ENCODE assay signal across 1 cellular context in the genomic region with DNA sequence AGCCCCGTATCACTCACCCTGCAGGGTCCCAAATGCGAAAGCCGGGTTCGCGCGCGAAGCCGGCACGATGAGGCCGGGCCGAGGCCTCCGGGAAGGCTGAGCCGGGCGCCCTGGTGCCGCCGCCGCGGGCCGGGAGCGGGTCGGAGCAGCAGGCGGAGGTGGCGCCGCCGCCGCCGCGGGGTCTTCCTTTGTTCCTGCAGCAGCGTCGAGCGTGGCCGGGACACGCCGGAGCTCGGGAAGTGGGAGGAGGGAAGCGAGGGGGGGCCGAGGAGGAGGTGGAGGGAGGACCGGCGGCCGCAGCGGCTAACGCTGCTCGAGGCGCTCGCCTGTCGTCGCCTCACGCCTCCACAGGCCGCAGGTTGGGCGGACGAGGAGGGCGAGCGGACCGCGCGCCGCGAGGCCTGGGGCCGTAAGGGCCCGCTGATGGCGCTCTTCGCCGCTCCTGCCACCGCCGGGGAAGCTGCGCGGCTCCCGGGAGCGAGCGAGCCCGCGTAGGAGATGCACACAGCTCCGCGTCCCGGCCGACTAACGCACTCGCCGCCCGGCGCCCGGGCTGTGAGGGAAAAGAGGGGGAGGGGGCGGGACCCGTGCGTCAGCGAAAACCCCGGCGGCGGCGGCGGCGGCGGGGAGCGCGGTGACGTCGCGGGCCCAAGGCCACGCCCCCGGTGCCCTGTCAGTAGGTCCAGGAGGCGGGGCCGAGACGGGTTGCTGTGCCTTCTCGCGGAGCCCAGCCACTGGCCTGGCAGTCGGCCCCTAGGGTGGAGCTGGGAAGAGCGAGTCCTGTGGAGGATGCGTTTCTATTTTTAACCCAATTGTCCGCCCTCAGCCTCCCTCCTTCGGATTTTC.
TF ChIP-seq lines count a peak whose summit lies in the region.

A gene with protein sequence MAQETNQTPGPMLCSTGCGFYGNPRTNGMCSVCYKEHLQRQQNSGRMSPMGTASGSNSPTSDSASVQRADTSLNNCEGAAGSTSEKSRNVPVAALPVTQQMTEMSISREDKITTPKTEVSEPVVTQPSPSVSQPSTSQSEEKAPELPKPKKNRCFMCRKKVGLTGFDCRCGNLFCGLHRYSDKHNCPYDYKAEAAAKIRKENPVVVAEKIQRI (minus strand): TSS at position 530 of the 846 bp plus-strand sequence. CDS start 4,430 bp downstream, outside the sequence.

TF ChIP-seq in K562, 482 proteins besides CTCF, POLR2A, EP300 and RAD21 (continued from another document and continues in another):
- TF ChIP-seq, protein P1, sequence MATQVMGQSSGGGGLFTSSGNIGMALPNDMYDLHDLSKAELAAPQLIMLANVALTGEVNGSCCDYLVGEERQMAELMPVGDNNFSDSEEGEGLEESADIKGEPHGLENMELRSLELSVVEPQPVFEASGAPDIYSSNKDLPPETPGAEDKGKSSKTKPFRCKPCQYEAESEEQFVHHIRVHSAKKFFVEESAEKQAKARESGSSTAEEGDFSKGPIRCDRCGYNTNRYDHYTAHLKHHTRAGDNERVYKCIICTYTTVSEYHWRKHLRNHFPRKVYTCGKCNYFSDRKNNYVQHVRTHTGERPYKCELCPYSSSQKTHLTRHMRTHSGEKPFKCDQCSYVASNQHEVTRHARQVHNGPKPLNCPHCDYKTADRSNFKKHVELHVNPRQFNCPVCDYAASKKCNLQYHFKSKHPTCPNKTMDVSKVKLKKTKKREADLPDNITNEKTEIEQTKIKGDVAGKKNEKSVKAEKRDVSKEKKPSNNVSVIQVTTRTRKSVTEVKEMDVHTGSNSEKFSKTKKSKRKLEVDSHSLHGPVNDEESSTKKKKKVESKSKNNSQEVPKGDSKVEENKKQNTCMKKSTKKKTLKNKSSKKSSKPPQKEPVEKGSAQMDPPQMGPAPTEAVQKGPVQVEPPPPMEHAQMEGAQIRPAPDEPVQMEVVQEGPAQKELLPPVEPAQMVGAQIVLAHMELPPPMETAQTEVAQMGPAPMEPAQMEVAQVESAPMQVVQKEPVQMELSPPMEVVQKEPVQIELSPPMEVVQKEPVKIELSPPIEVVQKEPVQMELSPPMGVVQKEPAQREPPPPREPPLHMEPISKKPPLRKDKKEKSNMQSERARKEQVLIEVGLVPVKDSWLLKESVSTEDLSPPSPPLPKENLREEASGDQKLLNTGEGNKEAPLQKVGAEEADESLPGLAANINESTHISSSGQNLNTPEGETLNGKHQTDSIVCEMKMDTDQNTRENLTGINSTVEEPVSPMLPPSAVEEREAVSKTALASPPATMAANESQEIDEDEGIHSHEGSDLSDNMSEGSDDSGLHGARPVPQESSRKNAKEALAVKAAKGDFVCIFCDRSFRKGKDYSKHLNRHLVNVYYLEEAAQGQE (CRISPR knock-in tag; IDR thresholded peaks at IDR 0.05; ENCODE audit: low read depth): no peak
- TF ChIP-seq PCBP2 (IDR thresholded peaks at IDR 0.05; ENCODE audit: low read depth, low read length, poor library complexity, severe bottlenecking) (peak; percentile 50), ZBTB7A (IDR thresholded peaks at IDR 0.05; ENCODE audit: borderline replicate concordance, control insufficient read depth, low read depth, low read length) (peak; percentile 17; the same call in 1 of the 2 replicates), GATAD2B (IDR thresholded peaks at IDR 0.05; ENCODE audit: borderline replicate concordance) (peak; percentile 21; the same call in 1 of the 2 replicates), CBX3 (IDR thresholded peaks at IDR 0.05; ENCODE audit: borderline replicate concordance in 1 of 2, low read length in 2 of 2) (no peak; a peak in 1 of 3 replicates), CHD2 (IDR thresholded peaks at IDR 0.05; ENCODE audit: low read depth, low read length) (peak; percentile 33), FOXM1 (IDR thresholded peaks at IDR 0.05; ENCODE audit: low read depth) (no peak), FOXM1 (CRISPR knock-in tag; IDR thresholded peaks at IDR 0.05; ENCODE audit: low read depth) (peak; percentile 62; the same call in 1 of the 2 replicates), ZNF217 (CRISPR knock-in tag; IDR thresholded peaks at IDR 0.05) (no peak), ZNF347 (CRISPR knock-in tag; IDR thresholded peaks at IDR 0.05; ENCODE audit: low read depth) (no peak), ZNF316 (IDR thresholded peaks at IDR 0.05) (peak; percentile 72), TBP (optimal IDR thresholded peaks at IDR 0.05; ENCODE audit: low read depth, low read length) (peak; percentile 98), NRF1 (conservative IDR thresholded peaks at IDR 0.05 in 1 of 2, IDR thresholded peaks at IDR 0.05 in 1 of 2) (peak; percentile 52 to 57; a peak in 3 of 4 replicates), NR2C2 (CRISPR knock-in tag; IDR thresholded peaks at IDR 0.05) (peak; percentile 43; the same call in 1 of the 2 replicates), NR2C2 (tag; IDR thresholded peaks at IDR 0.05) (no peak), GTF2E2 (tag; IDR thresholded peaks at IDR 0.05) (peak; percentile 87), CBFB (CRISPR knock-in tag; IDR thresholded peaks at IDR 0.05) (no peak), YY1 (IDR thresholded peaks at IDR 0.05; ENCODE audit: borderline replicate concordance in 1 of 3, control insufficient read depth in 1 of 3, extremely low read depth in 1 of 3, insufficient read depth in 3 of 3, insufficient read length in 1 of 3, insufficient replicate concordance in 2 of 3, low read depth in 1 of 3, low read length in 2 of 3) (peak in 1 of 3 experiments; percentile 7), E2F3 (CRISPR knock-in tag; IDR thresholded peaks at IDR 0.05) (no peak), POU5F1 (IDR thresholded peaks at IDR 0.05; ENCODE audit: borderline replicate concordance, low read depth, low read length, partially characterized antibody) (no peak), LCOR (CRISPR knock-in tag; IDR thresholded peaks at IDR 0.05) (peak; percentile 45; the same call in 1 of the 2 replicates), U2AF1 (optimal IDR thresholded peaks at IDR 0.05; ENCODE audit: low read depth, low read length) (peak; percentile 61), PRPF4 (IDR thresholded peaks at IDR 0.05; ENCODE audit: insufficient read depth, low read depth, low read length, poor library complexity, severe bottlenecking) (peak; percentile 80), ZNF583 (CRISPR knock-in tag; IDR thresholded peaks at IDR 0.05) (0 out of 2 replicates have a peak, but pooled peaks have one; percentile 12), SMC3 (conservative IDR thresholded peaks at IDR 0.05; ENCODE audit: insufficient read depth, low read depth, low read length) (no peak), HNRNPL (IDR thresholded peaks at IDR 0.05; ENCODE audit: low read depth, low read length) (peak; percentile 70; the same call in 1 of the 2 replicates), CTBP1 (IDR thresholded peaks at IDR 0.05; ENCODE audit: borderline replicate concordance) (peak; percentile 81), HMGN3 (IDR thresholded peaks at IDR 0.05; ENCODE audit: borderline replicate concordance, extremely low read depth, insufficient read length, low read depth, low read length) (peak; percentile 42), ZNF561 (CRISPR knock-in tag; conservative IDR thresholded peaks at IDR 0.05) (no peak), HDAC3 (IDR thresholded peaks at IDR 0.05; ENCODE audit: borderline replicate concordance, partially characterized antibody) (no peak), ELF4 (CRISPR knock-in tag; IDR thresholded peaks at IDR 0.05) (no peak), WHSC1 (IDR thresholded peaks at IDR 0.05; ENCODE audit: low read length) (no peak), SMARCE1 (IDR thresholded peaks at IDR 0.05) (no peak), GABPA (tag; conservative IDR thresholded peaks at IDR 0.05; ENCODE audit: low read depth) (no peak), MCM2 (IDR thresholded peaks at IDR 0.05; ENCODE audit: low read depth) (no peak), STAG1 (CRISPR knock-in tag; IDR thresholded peaks at IDR 0.05; ENCODE audit: borderline replicate concordance) (0 out of 2 replicates have a peak, but pooled peaks have one; percentile 17), EWSR1 (IDR thresholded peaks at IDR 0.05; ENCODE audit: borderline replicate concordance, low read depth, partially characterized antibody) (no peak), RBM22 (IDR thresholded peaks at IDR 0.05; ENCODE audit: low read depth, low read length, poor library complexity, severe bottlenecking) (peak; percentile 20), ATF7 (IDR thresholded peaks at IDR 0.05) (peak; percentile 78)
- TF ChIP-seq, protein P2, sequence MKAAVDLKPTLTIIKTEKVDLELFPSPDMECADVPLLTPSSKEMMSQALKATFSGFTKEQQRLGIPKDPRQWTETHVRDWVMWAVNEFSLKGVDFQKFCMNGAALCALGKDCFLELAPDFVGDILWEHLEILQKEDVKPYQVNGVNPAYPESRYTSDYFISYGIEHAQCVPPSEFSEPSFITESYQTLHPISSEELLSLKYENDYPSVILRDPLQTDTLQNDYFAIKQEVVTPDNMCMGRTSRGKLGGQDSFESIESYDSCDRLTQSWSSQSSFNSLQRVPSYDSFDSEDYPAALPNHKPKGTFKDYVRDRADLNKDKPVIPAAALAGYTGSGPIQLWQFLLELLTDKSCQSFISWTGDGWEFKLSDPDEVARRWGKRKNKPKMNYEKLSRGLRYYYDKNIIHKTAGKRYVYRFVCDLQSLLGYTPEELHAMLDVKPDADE (conservative IDR thresholded peaks at IDR 0.05; ENCODE audit: control insufficient read depth, low read depth, low read length): 0 out of 2 replicates have a peak, but pooled peaks have one; percentile 67
- TF ChIP-seq, protein P3, sequence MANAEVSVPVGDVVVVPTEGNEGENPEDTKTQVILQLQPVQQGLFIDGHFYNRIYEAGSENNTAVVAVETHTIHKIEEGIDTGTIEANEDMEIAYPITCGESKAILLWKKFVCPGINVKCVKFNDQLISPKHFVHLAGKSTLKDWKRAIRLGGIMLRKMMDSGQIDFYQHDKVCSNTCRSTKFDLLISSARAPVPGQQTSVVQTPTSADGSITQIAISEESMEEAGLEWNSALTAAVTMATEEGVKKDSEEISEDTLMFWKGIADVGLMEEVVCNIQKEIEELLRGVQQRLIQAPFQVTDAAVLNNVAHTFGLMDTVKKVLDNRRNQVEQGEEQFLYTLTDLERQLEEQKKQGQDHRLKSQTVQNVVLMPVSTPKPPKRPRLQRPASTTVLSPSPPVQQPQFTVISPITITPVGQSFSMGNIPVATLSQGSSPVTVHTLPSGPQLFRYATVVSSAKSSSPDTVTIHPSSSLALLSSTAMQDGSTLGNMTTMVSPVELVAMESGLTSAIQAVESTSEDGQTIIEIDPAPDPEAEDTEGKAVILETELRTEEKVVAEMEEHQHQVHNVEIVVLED (CRISPR knock-in tag; IDR thresholded peaks at IDR 0.05): peak; percentile 93
- TF ChIP-seq, protein P4, sequence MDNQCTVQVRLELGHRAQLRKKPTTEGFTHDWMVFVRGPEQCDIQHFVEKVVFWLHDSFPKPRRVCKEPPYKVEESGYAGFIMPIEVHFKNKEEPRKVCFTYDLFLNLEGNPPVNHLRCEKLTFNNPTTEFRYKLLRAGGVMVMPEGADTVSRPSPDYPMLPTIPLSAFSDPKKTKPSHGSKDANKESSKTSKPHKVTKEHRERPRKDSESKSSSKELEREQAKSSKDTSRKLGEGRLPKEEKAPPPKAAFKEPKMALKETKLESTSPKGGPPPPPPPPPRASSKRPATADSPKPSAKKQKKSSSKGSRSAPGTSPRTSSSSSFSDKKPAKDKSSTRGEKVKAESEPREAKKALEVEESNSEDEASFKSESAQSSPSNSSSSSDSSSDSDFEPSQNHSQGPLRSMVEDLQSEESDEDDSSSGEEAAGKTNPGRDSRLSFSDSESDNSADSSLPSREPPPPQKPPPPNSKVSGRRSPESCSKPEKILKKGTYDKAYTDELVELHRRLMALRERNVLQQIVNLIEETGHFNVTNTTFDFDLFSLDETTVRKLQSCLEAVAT (IDR thresholded peaks at IDR 0.05): peak; percentile 75 to 78; a peak in 2 of 4 replicates
- TF ChIP-seq, protein P5, sequence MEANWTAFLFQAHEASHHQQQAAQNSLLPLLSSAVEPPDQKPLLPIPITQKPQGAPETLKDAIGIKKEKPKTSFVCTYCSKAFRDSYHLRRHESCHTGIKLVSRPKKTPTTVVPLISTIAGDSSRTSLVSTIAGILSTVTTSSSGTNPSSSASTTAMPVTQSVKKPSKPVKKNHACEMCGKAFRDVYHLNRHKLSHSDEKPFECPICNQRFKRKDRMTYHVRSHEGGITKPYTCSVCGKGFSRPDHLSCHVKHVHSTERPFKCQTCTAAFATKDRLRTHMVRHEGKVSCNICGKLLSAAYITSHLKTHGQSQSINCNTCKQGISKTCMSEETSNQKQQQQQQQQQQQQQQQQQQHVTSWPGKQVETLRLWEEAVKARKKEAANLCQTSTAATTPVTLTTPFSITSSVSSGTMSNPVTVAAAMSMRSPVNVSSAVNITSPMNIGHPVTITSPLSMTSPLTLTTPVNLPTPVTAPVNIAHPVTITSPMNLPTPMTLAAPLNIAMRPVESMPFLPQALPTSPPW (CRISPR knock-in tag; IDR thresholded peaks at IDR 0.05): peak; percentile 89
- TF ChIP-seq, protein P6, sequence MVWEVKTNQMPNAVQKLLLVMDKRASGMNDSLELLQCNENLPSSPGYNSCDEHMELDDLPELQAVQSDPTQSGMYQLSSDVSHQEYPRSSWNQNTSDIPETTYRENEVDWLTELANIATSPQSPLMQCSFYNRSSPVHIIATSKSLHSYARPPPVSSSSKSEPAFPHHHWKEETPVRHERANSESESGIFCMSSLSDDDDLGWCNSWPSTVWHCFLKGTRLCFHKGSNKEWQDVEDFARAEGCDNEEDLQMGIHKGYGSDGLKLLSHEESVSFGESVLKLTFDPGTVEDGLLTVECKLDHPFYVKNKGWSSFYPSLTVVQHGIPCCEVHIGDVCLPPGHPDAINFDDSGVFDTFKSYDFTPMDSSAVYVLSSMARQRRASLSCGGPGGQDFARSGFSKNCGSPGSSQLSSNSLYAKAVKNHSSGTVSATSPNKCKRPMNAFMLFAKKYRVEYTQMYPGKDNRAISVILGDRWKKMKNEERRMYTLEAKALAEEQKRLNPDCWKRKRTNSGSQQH (CRISPR knock-in tag; IDR thresholded peaks at IDR 0.05): no peak
- TF ChIP-seq, protein P7, sequence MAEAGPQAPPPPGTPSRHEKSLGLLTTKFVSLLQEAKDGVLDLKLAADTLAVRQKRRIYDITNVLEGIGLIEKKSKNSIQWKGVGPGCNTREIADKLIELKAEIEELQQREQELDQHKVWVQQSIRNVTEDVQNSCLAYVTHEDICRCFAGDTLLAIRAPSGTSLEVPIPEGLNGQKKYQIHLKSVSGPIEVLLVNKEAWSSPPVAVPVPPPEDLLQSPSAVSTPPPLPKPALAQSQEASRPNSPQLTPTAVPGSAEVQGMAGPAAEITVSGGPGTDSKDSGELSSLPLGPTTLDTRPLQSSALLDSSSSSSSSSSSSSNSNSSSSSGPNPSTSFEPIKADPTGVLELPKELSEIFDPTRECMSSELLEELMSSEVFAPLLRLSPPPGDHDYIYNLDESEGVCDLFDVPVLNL (CRISPR knock-in tag; IDR thresholded peaks at IDR 0.05; ENCODE audit: low read depth): peak; percentile 68; the same call in 1 of the 2 replicates
- TF ChIP-seq, protein P8, sequence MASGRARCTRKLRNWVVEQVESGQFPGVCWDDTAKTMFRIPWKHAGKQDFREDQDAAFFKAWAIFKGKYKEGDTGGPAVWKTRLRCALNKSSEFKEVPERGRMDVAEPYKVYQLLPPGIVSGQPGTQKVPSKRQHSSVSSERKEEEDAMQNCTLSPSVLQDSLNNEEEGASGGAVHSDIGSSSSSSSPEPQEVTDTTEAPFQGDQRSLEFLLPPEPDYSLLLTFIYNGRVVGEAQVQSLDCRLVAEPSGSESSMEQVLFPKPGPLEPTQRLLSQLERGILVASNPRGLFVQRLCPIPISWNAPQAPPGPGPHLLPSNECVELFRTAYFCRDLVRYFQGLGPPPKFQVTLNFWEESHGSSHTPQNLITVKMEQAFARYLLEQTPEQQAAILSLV (tag; IDR thresholded peaks at IDR 0.05): no peak
